Comparison of ENCODE assay signal across 19 cellular contexts in the genomic region with DNA sequence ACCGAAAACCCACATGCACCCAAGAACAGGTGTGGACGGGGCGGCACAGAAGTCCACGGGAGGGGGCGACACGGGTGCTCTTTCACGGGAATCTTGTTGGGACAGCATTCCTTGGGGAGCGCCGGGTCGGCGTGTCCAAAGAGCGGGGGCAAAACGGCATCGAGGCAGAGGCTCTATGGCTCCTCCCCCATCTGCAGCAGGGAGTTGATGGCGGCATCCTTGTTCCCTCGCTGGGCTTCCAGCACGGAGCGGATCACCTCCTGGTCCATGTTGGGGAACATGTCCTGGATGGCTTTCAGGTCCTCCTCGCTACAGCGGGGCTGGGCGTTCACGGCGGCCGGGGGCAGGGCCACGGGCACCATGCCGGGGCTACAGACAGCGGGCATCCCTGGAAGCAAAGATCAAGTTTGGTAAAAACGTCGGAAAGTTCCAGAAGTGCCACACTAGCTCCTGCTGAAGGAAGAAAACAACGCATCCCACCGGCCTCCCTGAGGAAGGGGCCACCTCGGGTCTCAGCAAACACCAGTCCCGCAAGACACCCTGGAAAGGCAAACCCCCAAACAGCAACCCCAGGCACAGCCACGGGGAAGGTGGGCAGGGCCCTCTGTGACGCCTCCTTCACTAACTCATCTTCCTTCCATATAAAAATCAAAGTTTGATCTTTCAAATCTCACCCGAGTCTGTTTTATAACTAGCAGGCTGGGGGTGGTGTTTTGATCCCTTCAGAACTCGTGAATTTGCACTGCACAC. TPM values are rescaled to one million over a fixed set of nuclear protein-coding genes. Genes with fewer than 3 reads are reported as not detected.
DNase-seq lines count a peak whose midpoint lies in the region; ATAC-seq and TF ChIP-seq lines count a peak whose summit lies in the region.
"Had no signal": no experiment of that assay in that cellular context is flagged by ENCODE, and none has a peak within 500 bp of the region (broad histone marks: within the 10 kb centered on the region; RNA-seq: fewer than 3 reads in every experiment).

No MANE protein-coding gene starts in this region.

- H2AFZ ChIP-seq in IMR-90 (replicated peaks; ENCODE audit: low read length, poor library complexity) = peak overlapping the region; percentile 43
- no peak overlapping the region for H2AFZ ChIP-seq in neural progenitor cell (replicated peaks)

- H3K56ac ChIP-seq in IMR-90 (ENCODE audit: extremely low read depth, insufficient read depth, low read length) = no peak overlapping the region

- no peaks in the 10 kb centered on the region for H3K27me3 ChIP-seq in IMR-90 (ENCODE audit: control insufficient read depth, insufficient read depth, low read length)
- H3K27me3 ChIP-seq in neural progenitor cell = no peaks in the 10 kb centered on the region
- no peaks in the 10 kb centered on the region for H3K27me3 ChIP-seq in naive thymus-derived CD4-positive, alpha-beta T cell (ENCODE audit: control insufficient read depth in 2 of 2, insufficient read depth in 2 of 2, low read length in 2 of 2)
- H3K27me3 ChIP-seq: SJCRH30 had no signal

- H3K4me1 ChIP-seq in IMR-90 (ENCODE audit: control insufficient read depth, insufficient read depth, low read length) (no peaks in the 10 kb centered on the region), neural progenitor cell (no peaks in the 10 kb centered on the region)
- H3K4me1 ChIP-seq in naive thymus-derived CD4-positive, alpha-beta T cell (ENCODE audit: control insufficient read depth in 2 of 2, insufficient read depth in 2 of 2, low read length in 2 of 2) = no peaks in the 10 kb centered on the region
- H3K4me1 ChIP-seq: SJCRH30 had no signal

- in situ Hi-C loops in IMR-90 (cut with MboI; ENCODE audit: low sequenced_read_pairs) = no loop called here

- peaks cover 37% of the 10 kb centered on the region for H3K36me3 Mint-ChIP-seq in brain
- H3K36me3 Mint-ChIP-seq in neural progenitor cell = peaks cover 10% of the 10 kb centered on the region
- peaks cover 0 to 29% (median 4%) of the 10 kb centered on the region in 5 donors for H3K36me3 Mint-ChIP-seq in naive thymus-derived CD4-positive, alpha-beta T cell

- H2AK5ac ChIP-seq in IMR-90 (ENCODE audit: low read depth, low read length) = no peak overlapping the region

- no peak overlapping the region for H4K8ac ChIP-seq in IMR-90 (ENCODE audit: low read depth in 2 of 2, low read length in 2 of 2)

- dilution Hi-C loops in IMR-90 (cut with HindIII; ENCODE audit: low sequenced_read_pairs, unreplicated experiment) = no loop called here

- H3K79me2 ChIP-seq in neural progenitor cell (ENCODE audit: low read depth) = no peaks in the 10 kb centered on the region

- H3K27ac ChIP-seq in IMR-90 (ENCODE audit: insufficient read depth, low read length) = no peak overlapping the region
- H3K27ac ChIP-seq in neural progenitor cell = no peak overlapping the region
- no peak overlapping the region for H3K27ac ChIP-seq in naive thymus-derived CD4-positive, alpha-beta T cell (ENCODE audit: low read depth, low read length)
- H3K27ac ChIP-seq: SJCRH30 had no signal

- H3K9me3 Mint-ChIP-seq in brain (no peaks in the 10 kb centered on the region), neural progenitor cell (no peaks in the 10 kb centered on the region)
- H3K9me3 Mint-ChIP-seq in naive thymus-derived CD4-positive, alpha-beta T cell = no peaks in the 10 kb centered on the region

- CTCF ChIA-PET in IMR-90 (lab: Yijun Ruan, JAX) = no interaction called here
- CTCF ChIA-PET in naive thymus-derived CD4-positive, alpha-beta T cell (lab: Charles Lee) = no interaction called here

- H3K4me3 ChIP-seq in IMR-90 (ENCODE audit: insufficient read depth, low read depth, low read length) = no peak overlapping the region
- H3K4me3 ChIP-seq in neural progenitor cell = no peak overlapping the region
- no peak overlapping the region for H3K4me3 ChIP-seq in naive thymus-derived CD4-positive, alpha-beta T cell (ENCODE audit: low read length)
- H3K4me3 ChIP-seq: SJCRH30 had no signal

- H3K4me2 ChIP-seq in IMR-90 (ENCODE audit: low read depth, low read length) (no peak overlapping the region), neural progenitor cell (no peak overlapping the region)

- no peak overlapping the region for H4K5ac ChIP-seq in IMR-90 (ENCODE audit: low read depth, low read length)

- H2BK120ac ChIP-seq in IMR-90 (ENCODE audit: low read depth, low read length) = no peak overlapping the region

- no peaks in the 10 kb centered on the region for H3K27me3 Mint-ChIP-seq in brain
- peaks cover 4% of the 10 kb centered on the region for H3K27me3 Mint-ChIP-seq in neural progenitor cell (ENCODE audit: insufficient read depth, low read depth)
- no peaks in the 10 kb centered on the region for H3K27me3 Mint-ChIP-seq in naive thymus-derived CD4-positive, alpha-beta T cell

- H2BK20ac ChIP-seq in IMR-90 (ENCODE audit: low read depth, low read length) = no peak overlapping the region

- peaks cover 53% of the 10 kb centered on the region for H3K36me3 ChIP-seq in IMR-90 (ENCODE audit: control insufficient read depth, insufficient read depth, low read length)
- no peaks in the 10 kb centered on the region for H3K36me3 ChIP-seq in neural progenitor cell
- peaks cover 0 to 68% (median 4%) of the 10 kb centered on the region in 3 experiments for H3K36me3 ChIP-seq in naive thymus-derived CD4-positive, alpha-beta T cell (ENCODE audit: control insufficient read depth in 2 of 3, insufficient read depth in 3 of 3, low read length in 3 of 3)

- no peak overlapping the region for H3K18ac ChIP-seq in IMR-90 (ENCODE audit: low read depth, low read length)

- H3K79me1 ChIP-seq in IMR-90 (ENCODE audit: low read depth in 1 of 2, low read length in 2 of 2) = peaks cover 0 to 6% of the 10 kb centered on the region in 2 experiments; a peak in 1 of 4 replicates

- DNase-seq in IMR-90 = no peak
- DNase-seq in Right ventricle myocardium superior = peak; percentile 35
- no peak for DNase-seq in neural progenitor cell (ENCODE audit: low spot score)
- DNase-seq in naive thymus-derived CD4-positive, alpha-beta T cell = no peak
- no peak for DNase-seq in NCI-H1417 (lab: John Stamatoyannopoulos, UW)
- DNase-seq in NK-92 (lab: John Stamatoyannopoulos, UW; ENCODE audit: unreplicated experiment) = no peak
- DNase-seq: GDM1, KBM-7, MM.1S, NCI-H1092, NCI-H146, NCI-H2029, NCI-H2227 treated with DMSO at 0.1 percent for 48 hours, NCI-H510A treated with DMSO at 0.1 percent for 48 hours, NCI-H774, SJCRH30 had no signal

- no peaks in the 10 kb centered on the region for H3F3A ChIP-seq in neural progenitor cell (ENCODE audit: low read depth)

- no TSS peak for BruUV-seq in IMR-90 (replicated peaks; lab: Mats Ljungman, UMichigan)

- TF ChIP-seq CTCF in IMR-90 (conservative IDR thresholded peaks at IDR 0.05; ENCODE audit: low read depth, low read length) (no peak), brain (conservative IDR thresholded peaks at IDR 0.05) (no peak), neural progenitor cell (IDR thresholded peaks at IDR 0.05) (no peak)

- no peak overlapping the region for H4K91ac ChIP-seq in IMR-90 (ENCODE audit: insufficient read depth, low read depth, low read length)

- TF ChIP-seq POLR2A in IMR-90 (IDR thresholded peaks at IDR 0.05; ENCODE audit: low read depth, low read length) = no peak

- POLR2A ChIA-PET in IMR-90 (lab: Charles Lee; ENCODE audit: unreplicated experiment) = no interaction called here
- POLR2A ChIA-PET in naive thymus-derived CD4-positive, alpha-beta T cell (lab: Charles Lee) = no interaction called here

- no peak overlapping the region for H3K4me3 Mint-ChIP-seq in brain
- no peak overlapping the region for H3K4me3 Mint-ChIP-seq in neural progenitor cell
- no peak overlapping the region for H3K4me3 Mint-ChIP-seq in naive thymus-derived CD4-positive, alpha-beta T cell
- H3K4me3 Mint-ChIP-seq: CD14-positive monocyte had no signal

- ATAC-seq in IMR-90 (ENCODE audit: low read depth) (no peak), Right ventricle myocardium superior (ENCODE audit: poor library complexity) (no peak), GM18517 (IDR thresholded peaks at IDR 0.05; ENCODE audit: unreplicated experiment) (no peak)
- no peak for ATAC-seq in naive thymus-derived CD4-positive, alpha-beta T cell

- no peak overlapping the region for H3K9ac ChIP-seq in IMR-90 (ENCODE audit: low read depth, low read length)
- no peak overlapping the region for H3K9ac ChIP-seq in neural progenitor cell

- H3K9me3 ChIP-seq in IMR-90 (ENCODE audit: control insufficient read depth, insufficient read depth, low read length) = no peaks in the 10 kb centered on the region
- H3K9me3 ChIP-seq in neural progenitor cell (ENCODE audit: low read depth) = no peaks in the 10 kb centered on the region
- H3K9me3 ChIP-seq in naive thymus-derived CD4-positive, alpha-beta T cell (ENCODE audit: control insufficient read depth in 2 of 3, low read length in 3 of 3) = no peaks in the 10 kb centered on the region
- H3K9me3 ChIP-seq: SJCRH30 had no signal

- H4K20me1 ChIP-seq in IMR-90 (ENCODE audit: insufficient read depth, low read length) (0 out of 2 replicates have a peak, but pooled peaks cover 10% of the 10 kb centered on the region), neural progenitor cell (ENCODE audit: low read depth) (no peaks in the 10 kb centered on the region)

- no peaks in the 10 kb centered on the region for H3K4me1 Mint-ChIP-seq in brain
- peaks cover 3% of the 10 kb centered on the region for H3K4me1 Mint-ChIP-seq in neural progenitor cell
- peaks cover 0 to 2% (median 0%) of the 10 kb centered on the region in 7 donors for H3K4me1 Mint-ChIP-seq in naive thymus-derived CD4-positive, alpha-beta T cell
- H3K4me1 Mint-ChIP-seq: CD14-positive monocyte had no signal

- no peak overlapping the region for H3K23ac ChIP-seq in IMR-90 (ENCODE audit: low read depth, low read length)

- peak overlapping the region in 3 of 5 experiments; percentile 7 to 62 (median 25) for H3K27ac Mint-ChIP-seq in brain
- peak overlapping the region; percentile 26 for H3K27ac Mint-ChIP-seq in neural progenitor cell
- H3K27ac Mint-ChIP-seq in naive thymus-derived CD4-positive, alpha-beta T cell = peak overlapping the region in 1 of 9 donors; percentile 24

- 93% methylated on average over 23 of the region's 37 CpGs; no CpG with 5 or more reads in 1 of the 2 experiments for WGBS in IMR-90 (ENCODE audit: extremely low coverage in 2 of 2, insufficient read length in 1 of 2), 2 experiments

- H3K4ac ChIP-seq in IMR-90 (ENCODE audit: low read depth, low read length) = no peak overlapping the region

- TF ChIP-seq RAD21 in IMR-90 (IDR thresholded peaks at IDR 0.05; ENCODE audit: low read length) = no peak

- H2BK15ac ChIP-seq in IMR-90 (ENCODE audit: low read depth, low read length) = no peak overlapping the region

- H3K9me1 ChIP-seq in IMR-90 (ENCODE audit: insufficient read depth, low read length) = 0 out of 2 replicates have a peak, but pooled peaks cover 3% of the 10 kb centered on the region

- intact Hi-C loops in IMR-90 (cut with micrococcal nuclease) (no loop called here), Right ventricle myocardium superior (cut with DNase I) (no loop called here)
- intact Hi-C loops in naive thymus-derived CD4-positive, alpha-beta T cell (cut with micrococcal nuclease) = no loop called here

- peak overlapping the region; percentile 16 for H2AK9ac ChIP-seq in IMR-90 (replicated peaks; ENCODE audit: low read depth, low read length, poor library complexity)

- H3K14ac ChIP-seq in IMR-90 (replicated peaks; ENCODE audit: low read depth, low read length) = no peak overlapping the region

- H2BK5ac ChIP-seq in IMR-90 (ENCODE audit: low read depth, low read length, poor library complexity, severe bottlenecking) = no peak overlapping the region

RNA-seq across cellular contexts. Expression of a gene that starts 32.4 kb away (rescaled TPM):
- total RNA-seq in IMR-90 (2012; rRNA removed) = 18.9 and 19.7 TPM in 2 replicates
- 42.9 and 44.7 TPM in 2 replicates for polyA plus RNA-seq in IMR-90 (2012; rRNA removed)
- polyA plus RNA-seq in IMR-90 (2012; cell fraction: cytosol; rRNA removed) = 45.2 and 62.0 TPM in 2 replicates
- 24.1 and 56.7 TPM in 2 replicates for polyA plus RNA-seq in IMR-90 (2012; cell fraction: nucleus; rRNA removed; ENCODE audit: low replicate concordance)
- polyA plus RNA-seq in brain (ENCODE audit: insufficient read depth, low read depth, low replicate concordance) = 58.5 TPM
- total RNA-seq in Right ventricle myocardium superior = 49.9 TPM
- 8.5 and 17.5 TPM in 2 replicates for total RNA-seq in neural progenitor cell (ENCODE audit: low replicate concordance)
- 10 to 100 TPM; 39.8 to 63.8 (median 48.7) TPM for total RNA-seq in naive thymus-derived CD4-positive, alpha-beta T cell
- 10 to 100 TPM; 20.9 to 26.5 TPM for polyA plus RNA-seq in naive thymus-derived CD4-positive, alpha-beta T cell

RNA-seq across cellular contexts. Expression of a gene that starts 54.2 kb away (rescaled TPM):
- total RNA-seq in IMR-90 (2012; rRNA removed) (not detected in 2 replicates), Right ventricle myocardium superior (not detected), neural progenitor cell (ENCODE audit: low replicate concordance) (0.03 TPM in 1 of 2 replicates, not detected in the other)
- polyA plus RNA-seq in IMR-90 (2012; rRNA removed) (not detected in 2 replicates), brain (ENCODE audit: insufficient read depth, low read depth, low replicate concordance) (not detected)
- not detected in 2 replicates for polyA plus RNA-seq in IMR-90 (2012; cell fraction: cytosol; rRNA removed)
- not detected in 2 replicates for polyA plus RNA-seq in IMR-90 (2012; cell fraction: nucleus; rRNA removed; ENCODE audit: low replicate concordance)
- total RNA-seq in naive thymus-derived CD4-positive, alpha-beta T cell = not detected
- not detected for polyA plus RNA-seq in naive thymus-derived CD4-positive, alpha-beta T cell
- total RNA-seq: SJCRH30 had no signal
- polyA plus RNA-seq: CD14-positive monocyte had no signal
